ENCODE assay signal across 27 cellular contexts in the genomic region with DNA sequence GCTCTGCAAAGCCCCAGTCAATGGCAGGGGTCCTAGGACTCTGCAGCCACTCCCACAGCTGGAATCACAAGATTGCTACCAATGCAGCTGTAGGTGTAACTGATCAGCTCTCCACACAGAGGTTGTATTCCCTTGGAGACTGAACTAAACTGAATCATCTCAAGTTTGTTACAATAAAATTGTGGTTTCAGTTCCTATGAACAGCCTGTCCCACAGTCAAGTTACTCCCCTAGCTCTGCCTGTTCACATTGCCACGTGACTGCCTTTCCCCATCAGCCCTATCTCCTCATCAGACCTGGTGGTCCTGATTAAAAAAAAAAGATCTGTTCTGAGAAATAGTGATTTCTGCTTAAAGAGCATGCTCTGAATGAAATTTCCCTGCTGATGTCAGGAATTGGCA.
A peak's percentile ranks its signal among the peaks of the same experiment; 100 is the strongest.
DNase-seq lines count a peak whose midpoint lies in the region; ATAC-seq and TF ChIP-seq lines count a peak whose summit lies in the region.
"Had no signal": no experiment of that assay in that cellular context is flagged by ENCODE, and none has a peak within 500 bp of the region (broad histone marks: within the 10 kb centered on the region; RNA-seq: fewer than 3 reads in every experiment).

No MANE protein-coding gene starts in this region.

- H3K4me3 ChIP-seq in GM23338 (no peak overlapping the region), fibroblast of villous mesenchyme (ENCODE audit: low read depth, low read length) (no peak overlapping the region), neuronal stem cell (ENCODE audit: low read length in 2 of 2) (no peak overlapping the region), H7 (ENCODE audit: insufficient read depth, low read depth, low read length) (no peak overlapping the region), suprapubic skin (no peak overlapping the region)
- H3K4me3 ChIP-seq: coronary artery, esophagus squamous epithelium had no signal

- H3K18ac ChIP-seq in neuronal stem cell (ENCODE audit: low read length), result peak overlapping the region; percentile 80

- H2BK12ac ChIP-seq in neuronal stem cell (ENCODE audit: low read length), result no peak overlapping the region

- no peaks in the 10 kb centered on the region for H3F3A ChIP-seq in GM23338 (replicated peaks; ENCODE audit: low read depth)

- H3K4me1 Mint-ChIP-seq in GM23338, result 0 out of 3 replicates have a peak, but pooled peaks cover 3% of the 10 kb centered on the region
- H3K4me1 Mint-ChIP-seq: activated CD8-positive, alpha-beta memory T cell treated with anti-CD3 and anti-CD28 coated beads, Interleukin-2, amount 10 ng/mL, durations not matched to agents 7 days and 5 days had no signal

- ATAC-seq in GM23338 (no peak), GM19463 (IDR thresholded peaks at IDR 0.05; ENCODE audit: unreplicated experiment) (no peak)
- ATAC-seq: activated CD8-positive, alpha-beta memory T cell treated with anti-CD3 and anti-CD28 coated beads, Interleukin-2, amount 10 ng/mL, durations not matched to agents 7 days and 5 days; activated T-cell treated with anti-CD3 and anti-CD28 coated beads, Interleukin-2, amount 50 U/mL, for 72 hours had no signal

- H3K79me2 ChIP-seq in GM23338 (replicated peaks; ENCODE audit: insufficient read depth), result no peaks in the 10 kb centered on the region

- no peak overlapping the region for H4K91ac ChIP-seq in neuronal stem cell (ENCODE audit: low read depth, low read length, poor library complexity)

- DNase-seq in GM23338 (ENCODE audit: low spot score) (peak; percentile 9), SK-N-DZ (ENCODE audit: low spot score) (peak; percentile 37), fibroblast of villous mesenchyme (ENCODE audit: low read depth) (peak; percentile 2), neuronal stem cell (ENCODE audit: low spot score) (no peak), NCI-H146 treated with DMSO at 0.1 percent for 48 hours (lab: John Stamatoyannopoulos, UW; ENCODE audit: unreplicated experiment) (no peak), H7 (no peak), suprapubic skin (ENCODE audit: low spot score in 2 of 2) (no peak)
- DNase-seq: activated CD4-positive, alpha-beta T cell treated with anti-CD3 and anti-CD28 coated beads, Interleukin-2, amount 50 U/mL, for 1 hour; activated CD8-positive, alpha-beta memory T cell treated with anti-CD3 and anti-CD28 coated beads, Interleukin-2, amount 10 ng/mL, durations not matched to agents 7 days and 5 days; activated naive CD4-positive, alpha-beta T cell; activated T-cell treated with anti-CD3 and anti-CD28 coated beads, Interleukin-2, amount 50 U/mL, for 72 hours; CD4-positive, alpha-beta T cell; EL; esophagus squamous epithelium; GOT3; hypothalamus; NCI-H1092 treated with DMSO at 0.1 percent for 48 hours; NCI-H187 treated with DMSO at 0.1 percent for 48 hours; NCI-H2171 treated with DMSO at 0.1 percent for 48 hours; NCI-H510A treated with DMSO at 0.1 percent for 48 hours; SHP77 treated with DMSO at 0.1 percent for 48 hours; T-helper 9 cell had no signal

- no peak for TF ChIP-seq POLR2A in suprapubic skin (IDR thresholded peaks at IDR 0.05)

- H3K14ac ChIP-seq in neuronal stem cell (ENCODE audit: low read length), result no peak overlapping the region

- H2BK5ac ChIP-seq in neuronal stem cell (ENCODE audit: low read length), result no peak overlapping the region

- H3K9me3 Mint-ChIP-seq in GM23338, result peaks cover 27% of the 10 kb centered on the region

- H3K4me3 Mint-ChIP-seq in GM23338, result no peak overlapping the region
- H3K4me3 Mint-ChIP-seq: activated CD8-positive, alpha-beta memory T cell treated with anti-CD3 and anti-CD28 coated beads, Interleukin-2, amount 10 ng/mL, durations not matched to agents 7 days and 5 days; activated T-cell treated with anti-CD3 and anti-CD28 coated beads, Interleukin-2, amount 50 U/mL, for 72 hours; CD4-positive, alpha-beta T cell; stimulated activated naive CD8-positive, alpha-beta T cell treated with anti-CD3 and anti-CD28 coated beads, Interleukin-15, Interleukin-2, amounts not matched to agents 100 ng/mL and 50 ng/mL, for 24 hours had no signal

- peaks cover 6% of the 10 kb centered on the region; the same call in 1 of the 2 replicates for H3K9me2 ChIP-seq in GM23338 (ENCODE audit: insufficient read depth)

- H3K36me3 Mint-ChIP-seq in GM23338 (ENCODE audit: low read depth), result peaks cover 16% of the 10 kb centered on the region
- H3K36me3 Mint-ChIP-seq: activated CD8-positive, alpha-beta memory T cell treated with anti-CD3 and anti-CD28 coated beads, Interleukin-2, amount 10 ng/mL, durations not matched to agents 7 days and 5 days had no signal

- no peak overlapping the region for H3K27ac Mint-ChIP-seq in GM23338
- H3K27ac Mint-ChIP-seq: activated CD8-positive, alpha-beta memory T cell treated with anti-CD3 and anti-CD28 coated beads, Interleukin-2, amount 10 ng/mL, durations not matched to agents 7 days and 5 days; activated T-cell treated with anti-CD3 and anti-CD28 coated beads, Interleukin-2, amount 50 U/mL, for 72 hours; CD4-positive, alpha-beta T cell; progenitor cell of endocrine pancreas; stimulated activated naive CD8-positive, alpha-beta T cell treated with anti-CD3 and anti-CD28 coated beads, Interleukin-15, Interleukin-2, amounts not matched to agents 100 ng/mL and 50 ng/mL, for 24 hours had no signal

- H3K4ac ChIP-seq in neuronal stem cell (ENCODE audit: low read length), result no peak overlapping the region

- no peak overlapping the region for H4K8ac ChIP-seq in neuronal stem cell (ENCODE audit: low read depth, low read length)

- H2BK15ac ChIP-seq in neuronal stem cell (ENCODE audit: low read length), result no peak overlapping the region

- H3K9ac ChIP-seq in neuronal stem cell (ENCODE audit: low read depth, low read length, poor library complexity), result no peak overlapping the region

- no peaks in the 10 kb centered on the region for H3K79me1 ChIP-seq in neuronal stem cell (ENCODE audit: low read depth, low read length)

- no peak overlapping the region for H2AK5ac ChIP-seq in neuronal stem cell (ENCODE audit: low read depth, low read length)

- H4K20me1 ChIP-seq in GM23338 (replicated peaks; ENCODE audit: insufficient read depth), result no peaks in the 10 kb centered on the region

- no CpG with 5 or more reads among the region's 1 CpG for WGBS in neuronal stem cell (ENCODE audit: extremely low coverage in 2 of 2, insufficient read length in 2 of 2, insufficient replicate concordance in 1 of 2), 2 donors
- WGBS in suprapubic skin, result 67% methylated on average over 1 of the region's 1 CpG

- H3K4me2 ChIP-seq in GM23338 (no peak overlapping the region), neuronal stem cell (ENCODE audit: insufficient read depth, low read length, poor library complexity, severe bottlenecking) (no peak overlapping the region)

- no peaks in the 10 kb centered on the region for H3K4me1 ChIP-seq in GM23338 (ENCODE audit: insufficient read depth)
- peaks cover 0 to 11% of the 10 kb centered on the region in 2 donors for H3K4me1 ChIP-seq in neuronal stem cell (ENCODE audit: control insufficient read depth in 2 of 2, insufficient read depth in 1 of 2, low read depth in 1 of 2, low read length in 2 of 2)
- no peaks in the 10 kb centered on the region for H3K4me1 ChIP-seq in suprapubic skin
- H3K4me1 ChIP-seq: esophagus squamous epithelium had no signal

- H3K27me3 Mint-ChIP-seq in GM23338 (ENCODE audit: insufficient read depth, low read depth, poor library complexity), result no peaks in the 10 kb centered on the region
- H3K27me3 Mint-ChIP-seq: activated CD8-positive, alpha-beta memory T cell treated with anti-CD3 and anti-CD28 coated beads, Interleukin-2, amount 10 ng/mL, durations not matched to agents 7 days and 5 days; CD4-positive, alpha-beta T cell; progenitor cell of endocrine pancreas; stimulated activated naive CD8-positive, alpha-beta T cell treated with anti-CD3 and anti-CD28 coated beads, Interleukin-15, Interleukin-2, amounts not matched to agents 100 ng/mL and 50 ng/mL, for 24 hours had no signal

- H3K36me3 ChIP-seq in GM23338 (ENCODE audit: insufficient read depth) (0 out of 2 replicates have a peak, but pooled peaks cover 3% of the 10 kb centered on the region), neuronal stem cell (replicated peaks in 1 of 2; ENCODE audit: control insufficient read depth in 2 of 2, insufficient read depth in 2 of 2, low read length in 2 of 2) (no peaks in the 10 kb centered on the region), H7 (replicated peaks; ENCODE audit: control insufficient read depth, insufficient read depth, low read length) (no peaks in the 10 kb centered on the region), suprapubic skin (no peaks in the 10 kb centered on the region)
- H3K36me3 ChIP-seq: esophagus squamous epithelium, neutrophil had no signal

- H3K27me3 ChIP-seq in GM23338 (ENCODE audit: insufficient read depth), result no peaks in the 10 kb centered on the region
- no peaks in the 10 kb centered on the region for H3K27me3 ChIP-seq in neuronal stem cell (ENCODE audit: control insufficient read depth in 3 of 3, insufficient read depth in 3 of 3, low read depth in 1 of 3, low read length in 3 of 3)
- no peaks in the 10 kb centered on the region for H3K27me3 ChIP-seq in H7 (ENCODE audit: control insufficient read depth, insufficient read depth, low read length)
- no peaks in the 10 kb centered on the region for H3K27me3 ChIP-seq in suprapubic skin
- H3K27me3 ChIP-seq: esophagus squamous epithelium, neutrophil had no signal

- H3K9me3 ChIP-seq in neuronal stem cell (replicated peaks in 1 of 2; ENCODE audit: control insufficient read depth in 2 of 2, insufficient read depth in 1 of 2, low read depth in 1 of 2, low read length in 2 of 2) (peaks cover 0 to 1% of the 10 kb centered on the region in 2 donors), suprapubic skin (no peaks in the 10 kb centered on the region)
- H3K9me3 ChIP-seq: esophagus squamous epithelium, neutrophil had no signal

- peak overlapping the region; percentile 56; the same call in 1 of the 2 replicates for H2AFZ ChIP-seq in GM23338
- no peak overlapping the region for H2AFZ ChIP-seq in neuronal stem cell (ENCODE audit: low read length)

- H3K27ac ChIP-seq in GM23338 (ENCODE audit: low read depth) (no peak overlapping the region), neuronal stem cell (replicated peaks; ENCODE audit: low read length) (peak overlapping the region; percentile 23), suprapubic skin (no peak overlapping the region)
- H3K27ac ChIP-seq: coronary artery, esophagus squamous epithelium, neutrophil had no signal

- no peak overlapping the region for H3K23ac ChIP-seq in neuronal stem cell (ENCODE audit: low read depth, low read length, poor library complexity)

- H2BK120ac ChIP-seq in neuronal stem cell (ENCODE audit: low read depth, low read length), result peak overlapping the region; percentile 92

- TF ChIP-seq CTCF in GM23338 (conservative IDR thresholded peaks at IDR 0.05; ENCODE audit: low read depth in 2 of 2), result no peak
- TF ChIP-seq CTCF in fibroblast of villous mesenchyme (IDR thresholded peaks at IDR 0.05; ENCODE audit: insufficient read depth, low read depth, low read length), result no peak
- TF ChIP-seq CTCF in suprapubic skin (IDR thresholded peaks at IDR 0.05), result no peak

- TF ChIP-seq EP300 in suprapubic skin (IDR thresholded peaks at IDR 0.05), result no peak

TF ChIP-seq in GM23338, 12 proteins besides CTCF, POLR2A, EP300 and RAD21:
- no peak for TF ChIP-seq CREB1 (CRISPR knock-in tag; IDR thresholded peaks at IDR 0.05; ENCODE audit: low read depth)
- TF ChIP-seq NANOG (IDR thresholded peaks at IDR 0.05; ENCODE audit: borderline replicate concordance), result no peak

Comparison
In these comparisons a context has a peak if more than half of its experiments do, and no peak if none do; other contexts are left out.
1. DNase-seq: peak in GM23338 (single experiment), SK-N-DZ (single experiment) and fibroblast of villous mesenchyme (single experiment); none in neuronal stem cell (single experiment), NCI-H146 treated with DMSO at 0.1 percent for 48 hours (single experiment), H7 (single experiment) and suprapubic skin (0 of 2).